Comparison of ENCODE assay signal across 20 cellular contexts in genomic region chr15:85753791-85754452, GRCh38. TPM values are rescaled to one million over a fixed set of nuclear protein-coding genes. Genes with fewer than 3 reads are reported as not detected.
DNase-seq lines count a peak whose midpoint lies in the region; ATAC-seq and TF ChIP-seq lines count a peak whose summit lies in the region.
"Had no signal": no experiment of that assay in that cellular context is flagged by ENCODE, and none has a peak within 500 bp of the region (broad histone marks: within the 10 kb centered on the region; RNA-seq: fewer than 3 reads in every experiment).

No MANE protein-coding gene starts in this region.

- intact Hi-C loops in activated T-helper 1 cell treated with anti-CD3 and anti-CD28 coated beads, Interleukin-12 subunit alpha, Interleukin-12 subunit beta, Interleukin-2, Interleukin-4 antibody, amounts not matched to agents 30 ng/mL and 10 ng/mL and 1 ng/mL, durations not matched to agents 14 hours and 24 hours and 36 hours (cut with micrococcal nuclease), result no loop called here

- DNase-seq in activated effector memory CD4-positive, alpha-beta T cell treated with anti-CD3 and anti-CD28 coated beads, Interleukin-2, amount 50 U/mL, for 16 hours, result peak; percentile 51
- no peak for DNase-seq in activated effector memory CD4-positive, alpha-beta T cell treated with Interleukin-2 at 50 U/mL for 16 hours
- DNase-seq in SKM-1 treated with dmso at 0.1 percent for 144 hours (lab: John Stamatoyannopoulos, UW; ENCODE audit: unreplicated experiment), result peak; percentile 40
- no peak for DNase-seq in glutamatergic neuron
- DNase-seq in stimulated activated effector memory CD8-positive, alpha-beta T cell treated with anti-CD3 and anti-CD28 coated beads, Interleukin-12 subunit alpha, Interleukin-12 subunit beta, amount 100 ng/mL, for 72 hours (ENCODE audit: low spot score in 2 of 2), result no peak
- DNase-seq in effector CD4-positive, alpha-beta T cell, result no peak
- DNase-seq in activated T-helper 1 cell treated with anti-CD3 and anti-CD28 coated beads, Interleukin-12 subunit alpha, Interleukin-12 subunit beta, Interleukin-2, Interleukin-4 antibody, amounts not matched to agents 30 ng/mL and 10 ng/mL and 1 ng/mL, durations not matched to agents 14 hours and 24 hours and 36 hours (ENCODE audit: low spot score), result no peak
- DNase-seq: activated CD8-positive, alpha-beta memory T cell treated with anti-CD3 and anti-CD28 coated beads for 24 hours; activated gamma-delta T cell; cortex of kidney; erythroblast; naive B cell; NCI-H1105 treated with DMSO at 0.1 percent for 48 hours; NCI-H2171; NCI-H82; psoas muscle; stimulated activated naive CD4-positive, alpha-beta T cell treated with Interleukin-2 at 50 U/mL for 16 hours had no signal

- no peak overlapping the region for H3K4me3 Mint-ChIP-seq in glutamatergic neuron (ENCODE audit: unreplicated experiment)
- no peak overlapping the region for H3K4me3 Mint-ChIP-seq in stimulated activated effector memory CD8-positive, alpha-beta T cell treated with anti-CD3 and anti-CD28 coated beads, Interleukin-12 subunit alpha, Interleukin-12 subunit beta, amount 100 ng/mL, for 72 hours
- H3K4me3 Mint-ChIP-seq in activated T-helper 1 cell treated with anti-CD3 and anti-CD28 coated beads, Interleukin-12 subunit alpha, Interleukin-12 subunit beta, Interleukin-2, Interleukin-4 antibody, amounts not matched to agents 30 ng/mL and 10 ng/mL and 1 ng/mL, durations not matched to agents 14 hours and 24 hours and 36 hours, result no peak overlapping the region
- H3K4me3 Mint-ChIP-seq: CD4-positive, alpha-beta T cell; naive B cell had no signal

- TF ChIP-seq POLR2A in GM18505 (IDR thresholded peaks at IDR 0.05; ENCODE audit: borderline replicate concordance, extremely low read depth, insufficient read depth, insufficient read length), result no peak

- peaks cover 18% of the 10 kb centered on the region for H3K9me3 Mint-ChIP-seq in glutamatergic neuron (ENCODE audit: unreplicated experiment)
- no peaks in the 10 kb centered on the region for H3K9me3 Mint-ChIP-seq in stimulated activated effector memory CD8-positive, alpha-beta T cell treated with anti-CD3 and anti-CD28 coated beads, Interleukin-12 subunit alpha, Interleukin-12 subunit beta, amount 100 ng/mL, for 72 hours
- H3K9me3 Mint-ChIP-seq in activated T-helper 1 cell treated with anti-CD3 and anti-CD28 coated beads, Interleukin-12 subunit alpha, Interleukin-12 subunit beta, Interleukin-2, Interleukin-4 antibody, amounts not matched to agents 30 ng/mL and 10 ng/mL and 1 ng/mL, durations not matched to agents 14 hours and 24 hours and 36 hours, result no peaks in the 10 kb centered on the region
- H3K9me3 Mint-ChIP-seq: CD4-positive, alpha-beta T cell; naive B cell had no signal

- TF ChIP-seq CTCF in glutamatergic neuron (IDR thresholded peaks at IDR 0.05; ENCODE audit: partially characterized antibody, unreplicated experiment), result no peak

- H3K27ac Mint-ChIP-seq in glutamatergic neuron (ENCODE audit: unreplicated experiment), result peak overlapping the region; percentile 86
- peak overlapping the region; percentile 34 for H3K27ac Mint-ChIP-seq in stimulated activated effector memory CD8-positive, alpha-beta T cell treated with anti-CD3 and anti-CD28 coated beads, Interleukin-12 subunit alpha, Interleukin-12 subunit beta, amount 100 ng/mL, for 72 hours
- H3K27ac Mint-ChIP-seq in activated T-helper 1 cell treated with anti-CD3 and anti-CD28 coated beads, Interleukin-12 subunit alpha, Interleukin-12 subunit beta, Interleukin-2, Interleukin-4 antibody, amounts not matched to agents 30 ng/mL and 10 ng/mL and 1 ng/mL, durations not matched to agents 14 hours and 24 hours and 36 hours, result no peak overlapping the region

- peaks cover 19% of the 10 kb centered on the region for H3K27me3 Mint-ChIP-seq in glutamatergic neuron (ENCODE audit: unreplicated experiment)
- no peaks in the 10 kb centered on the region for H3K27me3 Mint-ChIP-seq in activated T-helper 1 cell treated with anti-CD3 and anti-CD28 coated beads, Interleukin-12 subunit alpha, Interleukin-12 subunit beta, Interleukin-2, Interleukin-4 antibody, amounts not matched to agents 30 ng/mL and 10 ng/mL and 1 ng/mL, durations not matched to agents 14 hours and 24 hours and 36 hours (ENCODE audit: insufficient read depth)
- H3K27me3 Mint-ChIP-seq: CD4-positive, alpha-beta T cell; naive B cell had no signal

- ATAC-seq in stimulated activated effector memory CD8-positive, alpha-beta T cell treated with anti-CD3 and anti-CD28 coated beads, Interleukin-12 subunit alpha, Interleukin-12 subunit beta, amount 100 ng/mL, for 72 hours, result no peak
- ATAC-seq in GM18505 (IDR thresholded peaks at IDR 0.05; ENCODE audit: unreplicated experiment), result no peak
- ATAC-seq: HCT116, psoas muscle had no signal

- no peaks in the 10 kb centered on the region for H3K36me3 Mint-ChIP-seq in glutamatergic neuron (ENCODE audit: unreplicated experiment)
- H3K36me3 Mint-ChIP-seq in stimulated activated effector memory CD8-positive, alpha-beta T cell treated with anti-CD3 and anti-CD28 coated beads, Interleukin-12 subunit alpha, Interleukin-12 subunit beta, amount 100 ng/mL, for 72 hours, result peaks cover 10% of the 10 kb centered on the region
- H3K36me3 Mint-ChIP-seq in activated T-helper 1 cell treated with anti-CD3 and anti-CD28 coated beads, Interleukin-12 subunit alpha, Interleukin-12 subunit beta, Interleukin-2, Interleukin-4 antibody, amounts not matched to agents 30 ng/mL and 10 ng/mL and 1 ng/mL, durations not matched to agents 14 hours and 24 hours and 36 hours (ENCODE audit: low read depth), result peaks cover 4% of the 10 kb centered on the region
- H3K36me3 Mint-ChIP-seq: naive B cell had no signal

- H3K4me1 Mint-ChIP-seq in glutamatergic neuron (ENCODE audit: low read depth, unreplicated experiment), result peaks cover 35% of the 10 kb centered on the region
- H3K4me1 Mint-ChIP-seq in stimulated activated effector memory CD8-positive, alpha-beta T cell treated with anti-CD3 and anti-CD28 coated beads, Interleukin-12 subunit alpha, Interleukin-12 subunit beta, amount 100 ng/mL, for 72 hours, result peaks cover 19% of the 10 kb centered on the region
- H3K4me1 Mint-ChIP-seq in activated T-helper 1 cell treated with anti-CD3 and anti-CD28 coated beads, Interleukin-12 subunit alpha, Interleukin-12 subunit beta, Interleukin-2, Interleukin-4 antibody, amounts not matched to agents 30 ng/mL and 10 ng/mL and 1 ng/mL, durations not matched to agents 14 hours and 24 hours and 36 hours (ENCODE audit: low read depth), result peaks cover 5% of the 10 kb centered on the region

RNA-seq across cellular contexts. Expression of gene KLHL25, which starts 40.8 kb away (rescaled TPM):
- 45.1 TPM for total RNA-seq in glutamatergic neuron (ENCODE audit: unreplicated experiment)
- 10.7 and 11.0 TPM in 2 replicates for total RNA-seq in activated T-helper 1 cell treated with anti-CD3 and anti-CD28 coated beads, Interleukin-12 subunit alpha, Interleukin-12 subunit beta, Interleukin-2, Interleukin-4 antibody, amounts not matched to agents 30 ng/mL and 10 ng/mL and 1 ng/mL, durations not matched to agents 14 hours and 24 hours and 36 hours

Comparison
In these comparisons a context has a peak if more than half of its experiments do, and no peak if none do; other contexts are left out.
1. DNase-seq: peak in activated effector memory CD4-positive, alpha-beta T cell treated with anti-CD3 and anti-CD28 coated beads, Interleukin-2, amount 50 U/mL, for 16 hours (single experiment) and SKM-1 treated with dmso at 0.1 percent for 144 hours (single experiment); none in activated effector memory CD4-positive, alpha-beta T cell treated with Interleukin-2 at 50 U/mL for 16 hours (single experiment), glutamatergic neuron (single experiment), stimulated activated effector memory CD8-positive, alpha-beta T cell treated with anti-CD3 and anti-CD28 coated beads, Interleukin-12 subunit alpha, Interleukin-12 subunit beta, amount 100 ng/mL, for 72 hours (0 of 2), effector CD4-positive, alpha-beta T cell (single experiment) and activated T-helper 1 cell treated with anti-CD3 and anti-CD28 coated beads, Interleukin-12 subunit alpha, Interleukin-12 subunit beta, Interleukin-2, Interleukin-4 antibody, amounts not matched to agents 30 ng/mL and 10 ng/mL and 1 ng/mL, durations not matched to agents 14 hours and 24 hours and 36 hours (single experiment).